In genomic region chr1:225366552-225366951, GRCh38 we compare ENCODE assay signal across 26 cellular contexts.
"Had no signal": no experiment of that assay in that cellular context is flagged by ENCODE, and none has a peak within 500 bp of the region (broad histone marks: within the 10 kb centered on the region; RNA-seq: fewer than 3 reads in every experiment).

No MANE protein-coding gene starts in this region.

- H3K27ac Mint-ChIP-seq: activated CD4-positive, alpha-beta T cell treated with anti-CD3 and anti-CD28 coated beads for 36 hours; activated CD8-positive, alpha-beta T cell treated with anti-CD3 and anti-CD28 coated beads for 36 hours; activated naive CD4-positive, alpha-beta T cell treated with anti-CD3 and anti-CD28 coated beads, Interleukin-2, amount 10 ng/mL, durations not matched to agents 7 days and 5 days; activated naive CD8-positive, alpha-beta T cell treated with anti-CD3 and anti-CD28 coated beads for 36 hours; activated T-cell treated with anti-CD3 and anti-CD28 coated beads, Interleukin-2, amount 50 U/mL, for 72 hours; activated T-helper 2 cell treated with anti-CD3 and anti-CD28 coated beads, Interferon-gamma antibody, Interleukin-2, Interleukin-4, amounts not matched to agents 10 μg/mL and 5 μg/mL and 100 μg/mL, durations not matched to agents 14 hours and 24 hours and 36 hours had no signal

- DNase-seq: activated CD4-positive, alpha-beta T cell treated with anti-CD3 and anti-CD28 coated beads for 36 hours; activated CD8-positive, alpha-beta memory T cell treated with anti-CD3 and anti-CD28 coated beads, Interleukin-2, amount 50 U/mL, for 4 hours; activated CD8-positive, alpha-beta T cell treated with anti-CD3 and anti-CD28 coated beads for 36 hours; activated gamma-delta T cell treated with Interleukin-2 at 50 U/mL for 16 hours; activated naive CD4-positive, alpha-beta T cell treated with anti-CD3 and anti-CD28 coated beads, Interleukin-2, amount 10 ng/mL, durations not matched to agents 7 days and 5 days; activated naive CD8-positive, alpha-beta T cell treated with anti-CD3 and anti-CD28 coated beads for 36 hours; activated T-cell treated with anti-CD3 and anti-CD28 coated beads, Interleukin-2, amount 50 U/mL, for 72 hours; brain microvascular endothelial cell; central memory CD4-positive, alpha-beta T cell; NCI-H1092 treated with DMSO at 0.1 percent for 48 hours; NCI-H1417 treated with DMSO at 0.1 percent for 48 hours; NCI-H1694; NCI-H2029; NCI-H2107; NCI-H2171 treated with DMSO at 0.1 percent for 48 hours; NCI-H345; NCI-H510A; NCI-H526 treated with DMSO at 0.1 percent for 48 hours; NCI-H82; RPMI8226; SK-N-SH; T-helper 1 cell; WERI-Rb-1 had no signal

- H3K4me3 Mint-ChIP-seq: activated CD4-positive, alpha-beta T cell treated with anti-CD3 and anti-CD28 coated beads for 36 hours; activated CD8-positive, alpha-beta T cell treated with anti-CD3 and anti-CD28 coated beads for 36 hours; activated naive CD4-positive, alpha-beta T cell treated with anti-CD3 and anti-CD28 coated beads, Interleukin-2, amount 10 ng/mL, durations not matched to agents 7 days and 5 days; activated naive CD8-positive, alpha-beta T cell treated with anti-CD3 and anti-CD28 coated beads for 36 hours; activated T-cell treated with anti-CD3 and anti-CD28 coated beads, Interleukin-2, amount 50 U/mL, for 72 hours had no signal

- ATAC-seq: activated CD4-positive, alpha-beta T cell treated with anti-CD3 and anti-CD28 coated beads for 36 hours; activated CD8-positive, alpha-beta T cell treated with anti-CD3 and anti-CD28 coated beads for 36 hours; activated T-cell treated with anti-CD3 and anti-CD28 coated beads, Interleukin-2, amount 50 U/mL, for 72 hours; Panc1; Right ventricle myocardium inferior had no signal

- H3K9ac ChIP-seq: SK-N-SH had no signal

- H3K36me3 ChIP-seq: brain microvascular endothelial cell, WERI-Rb-1 had no signal

- H3K27me3 ChIP-seq: brain microvascular endothelial cell had no signal

- H3K27me3 Mint-ChIP-seq: activated CD8-positive, alpha-beta T cell treated with anti-CD3 and anti-CD28 coated beads for 36 hours had no signal

- H3K9me3 Mint-ChIP-seq: activated CD8-positive, alpha-beta T cell treated with anti-CD3 and anti-CD28 coated beads for 36 hours; activated naive CD4-positive, alpha-beta T cell treated with anti-CD3 and anti-CD28 coated beads, Interleukin-2, amount 10 ng/mL, durations not matched to agents 7 days and 5 days; activated naive CD8-positive, alpha-beta T cell treated with anti-CD3 and anti-CD28 coated beads for 36 hours; activated T-cell treated with anti-CD3 and anti-CD28 coated beads, Interleukin-2, amount 50 U/mL, for 72 hours; activated T-helper 2 cell treated with anti-CD3 and anti-CD28 coated beads, Interferon-gamma antibody, Interleukin-2, Interleukin-4, amounts not matched to agents 10 μg/mL and 5 μg/mL and 100 μg/mL, durations not matched to agents 14 hours and 24 hours and 36 hours had no signal

- H3K36me3 Mint-ChIP-seq: activated naive CD4-positive, alpha-beta T cell treated with anti-CD3 and anti-CD28 coated beads, Interleukin-2, amount 10 ng/mL, durations not matched to agents 7 days and 5 days; activated naive CD8-positive, alpha-beta T cell treated with anti-CD3 and anti-CD28 coated beads for 36 hours had no signal

- H3K9me3 ChIP-seq: SK-N-SH had no signal

- H3K27ac ChIP-seq: brain microvascular endothelial cell, WERI-Rb-1 had no signal

- H3K4me1 Mint-ChIP-seq: activated CD4-positive, alpha-beta T cell treated with anti-CD3 and anti-CD28 coated beads for 36 hours; activated naive CD8-positive, alpha-beta T cell treated with anti-CD3 and anti-CD28 coated beads for 36 hours had no signal
